18 cellular contexts compared by ENCODE assay signal in genomic region chr10:67487199-67487598, GRCh38.
"Had no signal": no experiment of that assay in that cellular context is flagged by ENCODE, and none has a peak within 500 bp of the region (broad histone marks: within the 10 kb centered on the region; RNA-seq: fewer than 3 reads in every experiment).

No MANE protein-coding gene starts in this region.

- H3K27me3 ChIP-seq: brain microvascular endothelial cell, left lung, suprapubic skin, transverse colon, uterus had no signal

- FAIRE-seq: endometrium had no signal

- ATAC-seq: activated CD4-positive, CD25-positive, alpha-beta regulatory T cell treated with anti-CD3 and anti-CD28 coated beads, Interleukin-2, amount 50 U/mL, for 24 hours; T-cell had no signal

- DNase-seq: activated CD4-positive, alpha-beta T cell treated with anti-CD3 and anti-CD28 coated beads, Interleukin-2, amount 50 U/mL, for 1 hour; aorta; brain microvascular endothelial cell; cortex of kidney; erythroblast; foreskin melanocyte; glutamatergic neuron; left lung; mammary epithelial cell; occipital lobe; right cardiac atrium; stimulated activated CD4-positive, alpha-beta T cell treated with anti-CD3 and anti-CD28 coated beads, Interleukin-2, amount 100 ng/mL, for 24 hours; T-cell; transverse colon; uterus had no signal

- H3K27ac ChIP-seq: brain microvascular endothelial cell, left lung, suprapubic skin, transverse colon, uterus had no signal

- H3K4me3 ChIP-seq: left lung, suprapubic skin, transverse colon, uterus had no signal
